ENCODE assay signal across 8 cellular contexts in the genomic region with DNA sequence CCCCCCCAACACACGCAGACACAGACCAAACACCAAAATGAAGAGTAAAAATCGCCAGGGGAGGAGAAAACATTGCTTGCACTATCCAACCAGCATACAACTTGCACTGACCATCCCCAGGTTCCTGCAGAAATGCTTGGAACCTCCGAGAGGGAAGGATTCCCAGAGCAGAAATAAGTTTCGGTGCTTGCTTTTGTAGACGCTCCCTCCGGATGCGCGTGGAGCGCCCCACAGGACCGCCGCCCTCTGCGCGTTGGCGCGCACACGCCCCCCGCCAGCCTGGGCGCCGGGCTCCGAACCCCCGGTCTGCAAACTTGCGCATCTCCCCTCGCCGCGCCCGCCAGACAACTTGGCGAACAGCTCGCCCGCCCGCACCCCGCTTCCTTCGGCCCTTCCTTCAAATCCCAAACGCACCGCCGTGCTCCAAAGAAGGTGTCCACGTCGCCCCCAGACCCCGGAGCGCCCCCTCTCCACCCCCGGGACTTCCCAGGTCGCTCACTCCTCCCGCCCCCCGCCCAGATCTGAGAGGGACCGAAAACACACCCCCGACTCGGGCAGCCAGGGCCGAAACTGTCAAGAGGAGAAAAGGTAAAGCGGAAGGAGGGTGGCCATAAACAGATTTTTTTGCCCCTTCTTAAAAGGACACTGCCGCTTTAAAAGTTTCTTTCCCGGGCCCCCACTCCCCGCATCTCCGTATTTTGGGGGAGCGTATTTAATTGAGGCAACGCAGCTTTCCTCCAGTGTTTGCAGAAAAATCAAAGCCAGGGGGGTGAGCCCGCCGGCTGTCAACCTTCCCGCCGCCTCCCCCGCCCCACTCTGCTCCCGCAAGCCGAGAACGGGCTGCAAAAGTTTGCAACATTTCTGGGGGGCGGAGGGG. TPM values are rescaled to one million over a fixed set of nuclear protein-coding genes. Genes with fewer than 3 reads are reported as not detected.
DNase-seq lines count a peak whose midpoint lies in the region; FAIRE-seq and TF ChIP-seq lines count a peak whose summit lies in the region.

No MANE protein-coding gene starts in this region.

- no CpG with 5 or more reads among the region's 63 CpGs for WGBS in mesendoderm (ENCODE audit: extremely low coverage, insufficient coverage, low lambda C conversion rate)

- H4K5ac ChIP-seq in mesendoderm (ENCODE audit: low read length) = no peak overlapping the region

- H3K4me3 ChIP-seq in mesendoderm (ENCODE audit: low read length) = peak overlapping the region; percentile 52

- H2BK5ac ChIP-seq in mesendoderm (ENCODE audit: low read length) = no peak overlapping the region

- H3K79me2 ChIP-seq in mesendoderm (ENCODE audit: control insufficient read depth, insufficient read depth, low read length) = peaks cover 2% of the 10 kb centered on the region

- H3K56ac ChIP-seq in mesendoderm (ENCODE audit: low read length) = peak overlapping the region; percentile 61

- peak overlapping the region; percentile 46 for H3K9ac ChIP-seq in mesendoderm (ENCODE audit: low read length)

- H3K36me3 ChIP-seq in mesendoderm (ENCODE audit: control insufficient read depth, insufficient read depth, low read length) = no peaks in the 10 kb centered on the region

- H2AK5ac ChIP-seq in mesendoderm (ENCODE audit: low read length) = no peak overlapping the region

- no peak overlapping the region for H2BK120ac ChIP-seq in mesendoderm (ENCODE audit: low read depth, low read length)

- peak overlapping the region; percentile 52 for H3K4me2 ChIP-seq in mesendoderm (ENCODE audit: low read length)

- H3K27ac ChIP-seq in mesendoderm (ENCODE audit: low read depth, low read length) = no peak overlapping the region

- FAIRE-seq in GM12891 (lab: Jason Lieb, UNC) = no peak

- no peak overlapping the region for H3K23ac ChIP-seq in mesendoderm (ENCODE audit: low read length)

- no peak overlapping the region for H4K8ac ChIP-seq in mesendoderm (ENCODE audit: low read depth, low read length)

- intact Hi-C loops in posterior vena cava (cut with DNase I) = no loop called here

- TF ChIP-seq POLR2A in GM12891 (IDR thresholded peaks at IDR 0.05; ENCODE audit: low read depth, low read length) = no peak

- H3K27me3 ChIP-seq in mesendoderm (ENCODE audit: insufficient read depth, low read length, poor library complexity) = no peaks in the 10 kb centered on the region

- no peak overlapping the region for H3K4ac ChIP-seq in mesendoderm (ENCODE audit: low read depth, low read length)

- H2BK15ac ChIP-seq in mesendoderm (replicated peaks; ENCODE audit: low read depth) = no peak overlapping the region

- H3K79me1 ChIP-seq in mesendoderm (ENCODE audit: low read length) = peaks cover 3% of the 10 kb centered on the region

- peak overlapping the region; percentile 89 for H3K18ac ChIP-seq in mesendoderm (ENCODE audit: low read length)

- DNase-seq in D341Med (ENCODE audit: low spot score) (peak; percentile 56), NCI-H1092 treated with DMSO at 0.1 percent for 48 hours (lab: John Stamatoyannopoulos, UW) (peak; percentile 50), ecto neural progenitor cell (ENCODE audit: low spot score) (peak; percentile 66), mesendoderm (peak; percentile 40), NOMO-1 (lab: John Stamatoyannopoulos, UW; ENCODE audit: unreplicated experiment in 2 of 2) (no peak), posterior vena cava (ENCODE audit: low spot score) (no peak), GM12891 (ENCODE audit: insufficient read length, low spot score) (no peak)
- DNase-seq in central memory CD4-positive, alpha-beta T cell = no peak

- peaks cover 7% of the 10 kb centered on the region for H3K4me1 ChIP-seq in mesendoderm (ENCODE audit: control insufficient read depth, low read depth, low read length)

TF ChIP-seq in GM12891, 5 proteins besides CTCF, POLR2A, EP300 and RAD21:
- TF ChIP-seq POLR2AphosphoS5 (IDR thresholded peaks at IDR 0.05; ENCODE audit: low read depth, low read length) (no peak), PAX5 (IDR thresholded peaks at IDR 0.05; ENCODE audit: insufficient read depth, low read length, severe bottlenecking) (no peak), TAF1 (IDR thresholded peaks at IDR 0.05; ENCODE audit: low read depth, low read length) (no peak), SPI1 (IDR thresholded peaks at IDR 0.05; ENCODE audit: low read depth, low read length) (no peak), POU2F2 (IDR thresholded peaks at IDR 0.05; ENCODE audit: low read depth, low read length) (no peak)

RNA-seq across cellular contexts. Expression of gene RORA, which starts 0.8 kb away (rescaled TPM):
- polyA plus RNA-seq in mesendoderm (2013, experiment 1 of 2) = 1.6 TPM
- polyA plus RNA-seq in mesendoderm (2013, experiment 2 of 2) = 1.8 TPM
- 10 to 100 TPM; 33.4 to 46.6 TPM for total RNA-seq in posterior vena cava
- polyA plus RNA-seq in GM12891 (2012; ENCODE audit: low read depth, missing spikeins) = 2.2 TPM

Comparison
In these comparisons a context has a peak if more than half of its experiments do, and no peak if none do; other contexts are left out.
1. DNase-seq: peak in D341Med (single experiment), NCI-H1092 treated with DMSO at 0.1 percent for 48 hours (single experiment), ecto neural progenitor cell (single experiment) and mesendoderm (single experiment); none in NOMO-1 (0 of 2), central memory CD4-positive, alpha-beta T cell (single experiment), posterior vena cava (single experiment) and GM12891 (single experiment).